ENCODE assay signal across 7 cellular contexts in genomic region chr7:12623885-12624498, GRCh38. TPM values are rescaled to one million over a fixed set of nuclear protein-coding genes. Genes with fewer than 3 reads are reported as not detected.
A peak's percentile ranks its signal among the peaks of the same experiment; 100 is the strongest.
DNase-seq lines count a peak whose midpoint lies in the region; ATAC-seq and TF ChIP-seq lines count a peak whose summit lies in the region.

No MANE protein-coding gene starts in this region.

- no peaks in the 10 kb centered on the region for H3K36me3 ChIP-seq in thyroid gland

- no peak overlapping the region for H3K27ac Mint-ChIP-seq in activated T-helper 17 cell treated with anti-CD3 and anti-CD28 coated beads, Interleukin-2, amount 50 U/mL, for 72 hours

- no peak overlapping the region for H3K27ac ChIP-seq in thyroid gland

- TF ChIP-seq CTCF in GM12872 (IDR thresholded peaks at IDR 0.05; ENCODE audit: insufficient read depth, low read depth, low read length) (peak; percentile 70), thyroid gland (IDR thresholded peaks at IDR 0.05) (peak; percentile 35 to 97 (median 80))

- H3K4me1 ChIP-seq in thyroid gland, result peaks cover 0 to 3% of the 10 kb centered on the region in 2 donors

- 21 to 27% methylated on average over 1 of the region's 1 CpG for WGBS in thyroid gland, 2 donors

- no peaks in the 10 kb centered on the region for H3K27me3 ChIP-seq in thyroid gland

- no peak overlapping the region for H3K4me3 Mint-ChIP-seq in activated T-helper 17 cell treated with anti-CD3 and anti-CD28 coated beads, Interleukin-2, amount 50 U/mL, for 72 hours

- ATAC-seq in HG02852 (IDR thresholded peaks at IDR 0.05; ENCODE audit: unreplicated experiment), result peak; percentile 46
- no peak for ATAC-seq in activated T-helper 17 cell treated with anti-CD3 and anti-CD28 coated beads, Interleukin-2, amount 50 U/mL, for 72 hours (replicated peaks)

- no peaks in the 10 kb centered on the region for H3K9me3 Mint-ChIP-seq in activated T-helper 17 cell treated with anti-CD3 and anti-CD28 coated beads, Interleukin-2, amount 50 U/mL, for 72 hours

- no peak overlapping the region for H3K4me3 ChIP-seq in thyroid gland (replicated peaks in 1 of 3)

- H3K36me3 Mint-ChIP-seq in activated T-helper 17 cell treated with anti-CD3 and anti-CD28 coated beads, Interleukin-2, amount 50 U/mL, for 72 hours (ENCODE audit: low read depth), result no peaks in the 10 kb centered on the region

- H3K9me3 ChIP-seq in thyroid gland, result no peaks in the 10 kb centered on the region

- DNase-seq in OCI-M1 (lab: John Stamatoyannopoulos, UW) (peak; percentile 68), fibroblast of peridontal ligament (ENCODE audit: extremely low read depth) (peak; percentile 75), thyroid gland (no peak), DMS79 (lab: John Stamatoyannopoulos, UW) (no peak)

- H3K4me1 Mint-ChIP-seq in activated T-helper 17 cell treated with anti-CD3 and anti-CD28 coated beads, Interleukin-2, amount 50 U/mL, for 72 hours, result no peaks in the 10 kb centered on the region

- intact Hi-C loops in thyroid gland (cut with DNase I), result no loop called here

- H3K27me3 Mint-ChIP-seq in activated T-helper 17 cell treated with anti-CD3 and anti-CD28 coated beads, Interleukin-2, amount 50 U/mL, for 72 hours, result peaks cover 21% of the 10 kb centered on the region

- no peak for TF ChIP-seq POLR2A in thyroid gland (IDR thresholded peaks at IDR 0.05)

RNA-seq across cellular contexts. Expression of gene SCIN, which starts 53.5 kb away (rescaled TPM):
- 1 to 10 TPM in 3 of 4 donors, under 1 TPM in 1; 0.67 to 8.4 (median 3.5) TPM for total RNA-seq in thyroid gland
- total RNA-seq in activated T-helper 17 cell treated with anti-CD3 and anti-CD28 coated beads, Interleukin-2, amount 50 U/mL, for 72 hours, result under 1 TPM; 0.17 to 0.29 TPM

Comparison
In these comparisons a context has a peak if more than half of its experiments do, and no peak if none do; other contexts are left out.
1. DNase-seq: peak in OCI-M1 (single experiment) and fibroblast of peridontal ligament (single experiment); none in thyroid gland (0 of 2) and DMS79 (single experiment).